In the genomic region with DNA sequence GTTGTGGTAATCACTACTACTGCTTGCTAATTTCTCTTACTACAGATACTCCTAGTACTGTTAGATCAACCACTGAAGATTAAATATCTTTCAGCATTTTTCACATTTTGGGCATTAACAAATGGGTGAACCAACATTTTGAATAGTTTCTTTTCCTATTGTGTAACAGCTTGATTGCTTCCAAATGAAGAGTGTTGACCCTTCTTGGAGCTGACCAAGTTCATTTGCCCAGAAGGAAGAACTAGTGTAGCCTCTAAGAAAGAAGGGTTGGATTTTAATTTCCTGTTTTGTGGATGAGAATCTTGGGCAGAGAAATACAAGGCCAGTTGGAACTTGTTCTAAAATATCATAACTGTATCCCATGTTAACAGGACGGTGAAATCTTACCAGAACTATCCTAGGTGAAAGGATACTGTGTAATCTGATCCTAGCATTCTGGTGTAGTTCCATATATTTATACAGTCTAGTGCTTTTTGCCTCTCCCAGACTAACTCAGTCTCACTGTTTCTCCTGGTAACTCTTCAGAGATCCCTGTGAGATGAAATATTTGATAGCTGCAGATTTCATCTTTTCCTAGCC, we compare ENCODE assay signal across 16 cellular contexts.
"Had no signal": no experiment of that assay in that cellular context is flagged by ENCODE, and none has a peak within 500 bp of the region (broad histone marks: within the 10 kb centered on the region; RNA-seq: fewer than 3 reads in every experiment).

No MANE protein-coding gene starts in this region.

- H3K4me3 ChIP-seq: left lung, upper lobe of right lung had no signal

- H3K27ac ChIP-seq: left lung, upper lobe of right lung had no signal

- FAIRE-seq: colon, kidney had no signal

- H3K27me3 ChIP-seq: left lung, upper lobe of right lung had no signal

- ATAC-seq: activated CD4-positive, CD25-positive, alpha-beta regulatory T cell treated with anti-CD3 and anti-CD28 coated beads, Interleukin-2, amount 50 U/mL, for 24 hours; esophagus mucosa; left lung; stimulated activated naive B cell treated with anti-CD40 and anti-IgM and Interleukin-4, amounts not matched to agents 10 μg/mL and 1 μg/mL and 100 μg/mL, for 72 hours; upper lobe of right lung had no signal

- H3K27ac Mint-ChIP-seq: activated CD4-positive, alpha-beta T cell treated with anti-CD3 and anti-CD28 coated beads, Interleukin-2, amount 10 ng/mL, durations not matched to agents 7 days and 5 days; activated naive CD8-positive, alpha-beta T cell; stimulated activated naive B cell treated with anti-CD40 and anti-IgM and Interleukin-4, amounts not matched to agents 10 μg/mL and 1 μg/mL and 100 μg/mL, for 72 hours had no signal

- H3K4me3 Mint-ChIP-seq: activated CD4-positive, alpha-beta T cell treated with anti-CD3 and anti-CD28 coated beads, Interleukin-2, amount 10 ng/mL, durations not matched to agents 7 days and 5 days; activated naive CD8-positive, alpha-beta T cell; stimulated activated naive B cell treated with anti-CD40 and anti-IgM and Interleukin-4, amounts not matched to agents 10 μg/mL and 1 μg/mL and 100 μg/mL, for 72 hours had no signal

- H3K9me3 Mint-ChIP-seq: activated CD4-positive, alpha-beta T cell treated with anti-CD3 and anti-CD28 coated beads, Interleukin-2, amount 10 ng/mL, durations not matched to agents 7 days and 5 days had no signal

- H3K27me3 Mint-ChIP-seq: activated CD4-positive, alpha-beta T cell treated with anti-CD3 and anti-CD28 coated beads, Interleukin-2, amount 10 ng/mL, durations not matched to agents 7 days and 5 days; activated naive CD8-positive, alpha-beta T cell; stimulated activated naive B cell treated with anti-CD40 and anti-IgM and Interleukin-4, amounts not matched to agents 10 μg/mL and 1 μg/mL and 100 μg/mL, for 72 hours had no signal

- DNase-seq: activated CD4-positive, alpha-beta T cell treated with anti-CD3 and anti-CD28 coated beads, Interleukin-2, amount 10 ng/mL, durations not matched to agents 7 days and 5 days; activated gamma-delta T cell treated with Interleukin-2 at 50 U/mL for 16 hours; amygdala; central memory CD4-positive, alpha-beta T cell; foreskin melanocyte; head of caudate nucleus; kidney; left lung; retina; stimulated activated naive B cell treated with anti-CD40 and anti-IgM and Interleukin-4, amounts not matched to agents 10 μg/mL and 1 μg/mL and 100 μg/mL, for 72 hours; T1000; upper lobe of right lung had no signal
